ENCODE assay signal across 8 cellular contexts in genomic region chr2:164839914-164840457, GRCh38. TPM values are rescaled to one million over a fixed set of nuclear protein-coding genes. Genes with fewer than 3 reads are reported as not detected.
A peak's percentile ranks its signal among the peaks of the same experiment; 100 is the strongest.
DNase-seq lines count a peak whose midpoint lies in the region; ATAC-seq, FAIRE-seq and TF ChIP-seq lines count a peak whose summit lies in the region.

No MANE protein-coding gene starts in this region.

- H3K4me1 ChIP-seq in suprapubic skin = peaks cover 48% of the 10 kb centered on the region

- no peaks in the 10 kb centered on the region for H3K9me3 Mint-ChIP-seq in T-helper 2 cell treated with Interferon-gamma antibody and Interleukin-4, amounts not matched to agents 5 μg/mL and 100 μg/mL, for 36 hours
- H3K9me3 Mint-ChIP-seq in activated CD8-positive, alpha-beta T cell treated with anti-CD3 and anti-CD28 coated beads, Interleukin-2, amount 10 ng/mL, durations not matched to agents 7 days and 5 days (ENCODE audit: insufficient read depth) = no peaks in the 10 kb centered on the region

- no peaks in the 10 kb centered on the region for H3K36me3 ChIP-seq in suprapubic skin

- H3K9me3 ChIP-seq in suprapubic skin = no peaks in the 10 kb centered on the region

- peak overlapping the region; percentile 97 for H3K27ac ChIP-seq in suprapubic skin

- peaks cover 55% of the 10 kb centered on the region for H3K27me3 Mint-ChIP-seq in T-helper 2 cell treated with Interferon-gamma antibody and Interleukin-4, amounts not matched to agents 5 μg/mL and 100 μg/mL, for 36 hours (ENCODE audit: low read depth)
- H3K27me3 Mint-ChIP-seq in activated CD8-positive, alpha-beta T cell treated with anti-CD3 and anti-CD28 coated beads, Interleukin-2, amount 10 ng/mL, durations not matched to agents 7 days and 5 days (ENCODE audit: low read depth) = peaks cover 37% of the 10 kb centered on the region

- POLR2A ChIA-PET in activated CD8-positive, alpha-beta T cell treated with anti-CD3 and anti-CD28 coated beads, Interleukin-2, amount 10 ng/mL, durations not matched to agents 7 days and 5 days (lab: Charles Lee) = no interaction called here

- TF ChIP-seq POLR2A in suprapubic skin (IDR thresholded peaks at IDR 0.05) = no peak

- H3K4me1 Mint-ChIP-seq in T-helper 2 cell treated with Interferon-gamma antibody and Interleukin-4, amounts not matched to agents 5 μg/mL and 100 μg/mL, for 36 hours (ENCODE audit: low read depth) = peaks cover 8% of the 10 kb centered on the region
- H3K4me1 Mint-ChIP-seq in activated CD8-positive, alpha-beta T cell treated with anti-CD3 and anti-CD28 coated beads, Interleukin-2, amount 10 ng/mL, durations not matched to agents 7 days and 5 days (ENCODE audit: low read depth) = peaks cover 7% of the 10 kb centered on the region

- H3K4me3 Mint-ChIP-seq in T-helper 2 cell treated with Interferon-gamma antibody and Interleukin-4, amounts not matched to agents 5 μg/mL and 100 μg/mL, for 36 hours = peak overlapping the region; percentile 64
- peak overlapping the region; percentile 48 for H3K4me3 Mint-ChIP-seq in activated CD8-positive, alpha-beta T cell treated with anti-CD3 and anti-CD28 coated beads, Interleukin-2, amount 10 ng/mL, durations not matched to agents 7 days and 5 days

- TF ChIP-seq CTCF in suprapubic skin (IDR thresholded peaks at IDR 0.05) = no peak

- CTCF ChIA-PET in activated CD8-positive, alpha-beta T cell treated with anti-CD3 and anti-CD28 coated beads, Interleukin-2, amount 10 ng/mL, durations not matched to agents 7 days and 5 days (lab: Charles Lee) = no interaction called here

- H3K36me3 Mint-ChIP-seq in T-helper 2 cell treated with Interferon-gamma antibody and Interleukin-4, amounts not matched to agents 5 μg/mL and 100 μg/mL, for 36 hours (ENCODE audit: low read depth) = no peaks in the 10 kb centered on the region
- H3K36me3 Mint-ChIP-seq in activated CD8-positive, alpha-beta T cell treated with anti-CD3 and anti-CD28 coated beads, Interleukin-2, amount 10 ng/mL, durations not matched to agents 7 days and 5 days (ENCODE audit: low read depth) = no peaks in the 10 kb centered on the region

- peak overlapping the region; percentile 96 for H3K4me3 ChIP-seq in suprapubic skin

- ATAC-seq in activated CD8-positive, alpha-beta T cell treated with anti-CD3 and anti-CD28 coated beads, Interleukin-2, amount 10 ng/mL, durations not matched to agents 7 days and 5 days = no peak
- no peak for ATAC-seq in HG02852 (IDR thresholded peaks at IDR 0.05; ENCODE audit: unreplicated experiment)

- TF ChIP-seq EP300 in suprapubic skin (IDR thresholded peaks at IDR 0.05) = no peak

- no peak for DNase-seq in T-helper 2 cell treated with Interferon-gamma antibody and Interleukin-4, amounts not matched to agents 5 μg/mL and 100 μg/mL, for 36 hours (ENCODE audit: low spot score)
- no peak for DNase-seq in T-helper 2 cell
- no peak for DNase-seq in activated CD8-positive, alpha-beta T cell treated with anti-CD3 and anti-CD28 coated beads, Interleukin-2, amount 10 ng/mL, durations not matched to agents 7 days and 5 days
- DNase-seq in suprapubic skin (ENCODE audit: low spot score in 2 of 2) = no peak
- no peak for DNase-seq in NCI-H69 (lab: John Stamatoyannopoulos, UW)
- DNase-seq in central memory CD4-positive, alpha-beta T cell = no peak

- peak; percentile 97 for FAIRE-seq in islet of Langerhans (lab: Jason Lieb, UNC)

- WGBS in suprapubic skin = 3% methylated on average over 8 of the region's 8 CpGs

- H3K27ac Mint-ChIP-seq in T-helper 2 cell treated with Interferon-gamma antibody and Interleukin-4, amounts not matched to agents 5 μg/mL and 100 μg/mL, for 36 hours = no peak overlapping the region
- no peak overlapping the region for H3K27ac Mint-ChIP-seq in activated CD8-positive, alpha-beta T cell treated with anti-CD3 and anti-CD28 coated beads, Interleukin-2, amount 10 ng/mL, durations not matched to agents 7 days and 5 days

- H3K27me3 ChIP-seq in suprapubic skin = no peaks in the 10 kb centered on the region

RNA-seq across cellular contexts. Expression of gene COBLL1, which starts 1.6 kb away (rescaled TPM):
- not detected for total RNA-seq in activated CD8-positive, alpha-beta T cell treated with anti-CD3 and anti-CD28 coated beads, Interleukin-2, amount 10 ng/mL, durations not matched to agents 7 days and 5 days
- total RNA-seq in suprapubic skin = 100 to 1,000 TPM in 1 of 4 donors, 10 to 100 TPM in 3; 36.2 to 170 (median 61.0) TPM

Comparison
In these comparisons a context has a peak if more than half of its experiments do, and no peak if none do; other contexts are left out.
1. RNA of gene COBLL1, which starts 1.6 kb away (total RNA-seq): 36.2 to 170 TPM in suprapubic skin; not detected in activated CD8-positive, alpha-beta T cell treated with anti-CD3 and anti-CD28 coated beads, Interleukin-2, amount 10 ng/mL, durations not matched to agents 7 days and 5 days; every median in the first group is over 10 times any median in the second.